25 cellular contexts compared by ENCODE assay signal in genomic region chr5:42035526-42035925, GRCh38.
"Had no signal": no experiment of that assay in that cellular context is flagged by ENCODE, and none has a peak within 500 bp of the region (broad histone marks: within the 10 kb centered on the region; RNA-seq: fewer than 3 reads in every experiment).

No MANE protein-coding gene starts in this region.

- H3K27ac ChIP-seq: heart right ventricle, hepatocyte, left lung, lower lobe of right lung, parathyroid adenoma, right atrium auricular region, right lobe of liver, testis, thyroid gland, transverse colon, upper lobe of left lung had no signal

- H3K4me3 ChIP-seq: heart right ventricle, hepatocyte, left lung, lower lobe of right lung, right atrium auricular region, right lobe of liver, smooth muscle cell, testis, thyroid gland, transverse colon, upper lobe of left lung had no signal

- DNase-seq: heart right ventricle; islet precursor cell; left lung; lower lobe of right lung; mammary epithelial cell; mesenchymal stem cell; naive thymus-derived CD8-positive, alpha-beta T cell; nucleus accumbens; right lobe of liver; stimulated activated CD4-positive, alpha-beta T cell treated with anti-CD3 and anti-CD28 coated beads, Interleukin-1b, Interleukin-23, amount 100 ng/mL, for 48 hours; stimulated activated CD4-positive, alpha-beta T cell treated with anti-CD3 and anti-CD28 coated beads, Interleukin-2, amount 100 ng/mL, for 48 hours; stimulated activated CD4-positive, alpha-beta T cell treated with anti-CD3 and anti-CD28 coated beads, Interleukin-4, amount 100 ng/mL, for 4 hours; stimulated activated CD8-positive, alpha-beta memory T cell treated with anti-CD3 and anti-CD28 coated beads, Interleukin-4, amount 100 ng/mL, for 48 hours; stimulated activated naive CD4-positive, alpha-beta T cell treated with Interleukin-2 at 50 U/mL for 16 hours; stimulated activated naive CD8-positive, alpha-beta T cell treated with anti-CD3 and anti-CD28 coated beads, Interleukin-15, amount 100 ng/mL, for 72 hours; substantia nigra; testis; thyroid gland; transverse colon; upper lobe of left lung had no signal

- H3K4me1 ChIP-seq: heart right ventricle, left lung, lower lobe of right lung, parathyroid adenoma, right atrium auricular region, right lobe of liver, testis, thyroid gland, transverse colon, upper lobe of left lung had no signal

- ATAC-seq: heart right ventricle; left lung; lower lobe of right lung; naive thymus-derived CD8-positive, alpha-beta T cell; right lobe of liver; stimulated activated memory B cell treated with anti-CD40 and anti-IgM and Interleukin-4, amounts not matched to agents 10 μg/mL and 1 μg/mL and 100 μg/mL, for 72 hours; stimulated activated naive CD8-positive, alpha-beta T cell treated with anti-CD3 and anti-CD28 coated beads, Interleukin-15, amount 100 ng/mL, for 72 hours had no signal

- H3K79me2 ChIP-seq: hepatocyte, parathyroid adenoma had no signal

- H3K4me2 ChIP-seq: hepatocyte, smooth muscle cell had no signal

- H3K27me3 ChIP-seq: hepatocyte, left lung, right atrium auricular region, right lobe of liver, testis, thyroid gland, transverse colon, upper lobe of left lung had no signal

- H3K9ac ChIP-seq: parathyroid adenoma had no signal

- H3K36me3 ChIP-seq: heart right ventricle, left lung, lower lobe of right lung, right atrium auricular region, right lobe of liver, thyroid gland, transverse colon, upper lobe of left lung had no signal

- H3K9me3 ChIP-seq: heart right ventricle, left lung, lower lobe of right lung, right atrium auricular region, right lobe of liver, testis, thyroid gland, transverse colon, upper lobe of left lung had no signal

- H2AFZ ChIP-seq: hepatocyte, parathyroid adenoma had no signal
